In the genomic region with DNA sequence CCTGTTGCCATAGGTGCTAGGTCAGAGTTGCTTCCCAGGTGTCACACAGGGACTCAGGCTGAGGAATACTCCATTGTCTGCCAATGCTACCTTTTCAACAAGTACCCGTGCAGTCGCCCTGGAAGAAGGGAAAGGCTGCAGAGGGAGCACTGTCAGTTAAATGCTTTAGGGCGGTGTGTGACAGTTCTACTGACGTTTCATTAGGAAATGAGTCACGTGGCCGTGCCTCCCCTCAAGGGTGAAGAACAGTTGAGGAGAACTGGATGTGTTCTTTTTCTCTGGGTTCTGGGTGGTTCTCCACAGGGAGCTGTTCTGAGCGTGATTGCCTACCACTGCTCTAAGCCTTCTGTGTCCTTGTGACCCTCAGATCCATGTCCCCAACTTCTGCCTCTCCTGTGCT, we compare ENCODE assay signal across 23 cellular contexts.
"Had no signal": no experiment of that assay in that cellular context is flagged by ENCODE, and none has a peak within 500 bp of the region (broad histone marks: within the 10 kb centered on the region; RNA-seq: fewer than 3 reads in every experiment).

No MANE protein-coding gene starts in this region.

- H3K36me3 ChIP-seq: ovary, right lobe of liver, sigmoid colon, stomach, thoracic aorta, thyroid gland, tibial nerve, upper lobe of right lung, uterus had no signal

- FAIRE-seq: small intestine had no signal

- H3K27me3 ChIP-seq: ovary, right lobe of liver, sigmoid colon, stomach, thyroid gland, tibial nerve, upper lobe of right lung, uterus had no signal

- H3K4me1 ChIP-seq: parathyroid adenoma, psoas muscle, right lobe of liver, sigmoid colon, stomach, thyroid gland, tibial nerve, upper lobe of right lung, uterus had no signal

- H3K4me3 ChIP-seq: ovary, psoas muscle, right lobe of liver, sigmoid colon, stomach, thoracic aorta, thyroid gland, tibial nerve, upper lobe of right lung, uterus had no signal

- H3K27ac ChIP-seq: ovary, parathyroid adenoma, psoas muscle, right lobe of liver, sigmoid colon, stomach, thoracic aorta, thyroid gland, tibial nerve, upper lobe of right lung, uterus had no signal

- ATAC-seq: naive thymus-derived CD4-positive, alpha-beta T cell; natural killer cell; psoas muscle; right cardiac atrium; right lobe of liver; stimulated activated effector memory CD8-positive, alpha-beta T cell treated with anti-CD3 and anti-CD28 coated beads, Interleukin-12 subunit alpha, Interleukin-12 subunit beta, amount 100 ng/mL, for 72 hours; stimulated activated naive B cell treated with anti-CD40 and anti-IgM and Interleukin-4, amounts not matched to agents 10 μg/mL and 1 μg/mL and 100 μg/mL, for 72 hours; upper lobe of right lung had no signal

- H3K79me2 ChIP-seq: parathyroid adenoma had no signal

- H2AFZ ChIP-seq: parathyroid adenoma had no signal

- H3K9ac ChIP-seq: parathyroid adenoma had no signal

- H3K9me3 ChIP-seq: ovary, psoas muscle, right lobe of liver, sigmoid colon, stomach, thoracic aorta, thyroid gland, tibial nerve, upper lobe of right lung, uterus had no signal

- DNase-seq: naive thymus-derived CD4-positive, alpha-beta T cell; natural killer cell; occipital lobe; ovary; psoas muscle; right cardiac atrium; right lobe of liver; sigmoid colon; small intestine; stimulated activated CD4-positive, alpha-beta T cell treated with anti-CD3 and anti-CD28 coated beads, Interleukin-15, amount 100 ng/mL, for 24 hours; stimulated activated CD4-positive, alpha-beta T cell treated with anti-CD3 and anti-CD28 coated beads, Interleukin-2, amount 100 ng/mL, for 24 hours; stimulated activated CD4-positive, alpha-beta T cell treated with anti-CD3 and anti-CD28 coated beads, Interleukin-2, amount 100 ng/mL, for 48 hours; stimulated activated CD4-positive, alpha-beta T cell treated with anti-CD3 and anti-CD28 coated beads, Interleukin-4, amount 100 ng/mL, for 24 hours; stimulated activated naive B cell treated with anti-CD40 and anti-IgM and Interleukin-4, amounts not matched to agents 10 μg/mL and 1 μg/mL and 100 μg/mL, for 72 hours; stimulated activated naive CD4-positive, alpha-beta T cell treated with Interleukin-2 at 50 U/mL for 16 hours; stomach; thyroid gland; upper lobe of right lung; uterus had no signal
